In genomic region chr3:190701096-190701532, GRCh38 we compare ENCODE assay signal across 1 cellular context.
TF ChIP-seq lines count a peak whose summit lies in the region.

No MANE protein-coding gene starts in this region.

TF ChIP-seq in HepG2, 621 proteins besides CTCF, POLR2A, EP300 and RAD21 (continued from another document and continues in another):
- TF ChIP-seq ZNF235 (CRISPR knock-in tag; IDR thresholded peaks at IDR 0.05; ENCODE audit: borderline replicate concordance): no peak
- no peak for TF ChIP-seq ZBTB7B (CRISPR knock-in tag; IDR thresholded peaks at IDR 0.05)
- TF ChIP-seq ZFP36L1 (CRISPR knock-in tag; IDR thresholded peaks at IDR 0.05): no peak
- TF ChIP-seq SP1 (IDR thresholded peaks at IDR 0.05): no peak
- TF ChIP-seq SP1 (CRISPR knock-in tag; IDR thresholded peaks at IDR 0.05): no peak
- TF ChIP-seq ELK4 (CRISPR knock-in tag; IDR thresholded peaks at IDR 0.05; ENCODE audit: borderline replicate concordance): no peak
- TF ChIP-seq FOXP4 (CRISPR knock-in tag; IDR thresholded peaks at IDR 0.05): peak; percentile 86
- no peak for TF ChIP-seq SSRP1 (CRISPR knock-in tag; IDR thresholded peaks at IDR 0.05)
- TF ChIP-seq ZSCAN29 (CRISPR knock-in tag; conservative IDR thresholded peaks at IDR 0.05): no peak
- no peak for TF ChIP-seq ZNF24 (IDR thresholded peaks at IDR 0.05)
- no peak for TF ChIP-seq ZNF232 (CRISPR knock-in tag; IDR thresholded peaks at IDR 0.05; ENCODE audit: borderline replicate concordance)
- no peak for TF ChIP-seq FOSL1 (CRISPR knock-in tag; IDR thresholded peaks at IDR 0.05; ENCODE audit: borderline replicate concordance)
- TF ChIP-seq ZNF687 (CRISPR knock-in tag; IDR thresholded peaks at IDR 0.05): no peak
- TF ChIP-seq ZFP36 (IDR thresholded peaks at IDR 0.05; ENCODE audit: borderline replicate concordance, low read depth, low read length, partially characterized antibody): no peak
- no peak for TF ChIP-seq ZNF446 (CRISPR knock-in tag; IDR thresholded peaks at IDR 0.05)
- TF ChIP-seq MED13 (CRISPR knock-in tag; IDR thresholded peaks at IDR 0.05): no peak
- no peak for TF ChIP-seq KDM2A (CRISPR knock-in tag; IDR thresholded peaks at IDR 0.05; ENCODE audit: borderline replicate concordance, low read depth)
- no peak for TF ChIP-seq ZNF790 (CRISPR knock-in tag; IDR thresholded peaks at IDR 0.05; ENCODE audit: borderline replicate concordance)
- no peak for TF ChIP-seq ZSCAN20 (CRISPR knock-in tag; IDR thresholded peaks at IDR 0.05; ENCODE audit: borderline replicate concordance)
- no peak for TF ChIP-seq ZNF367 (CRISPR knock-in tag; IDR thresholded peaks at IDR 0.05; ENCODE audit: borderline replicate concordance)
- peak; percentile 33 for TF ChIP-seq XRCC5 (optimal IDR thresholded peaks at IDR 0.05; ENCODE audit: low read length)
- TF ChIP-seq SYNCRIP (IDR thresholded peaks at IDR 0.05; ENCODE audit: insufficient read depth, low read depth, low read length): no peak
- TF ChIP-seq SP4 (CRISPR knock-in tag; IDR thresholded peaks at IDR 0.05): no peak
- TF ChIP-seq FOXO1 (CRISPR knock-in tag; IDR thresholded peaks at IDR 0.05): peak; percentile 80; the same call in 1 of the 2 replicates
- no peak for TF ChIP-seq EEA1 (CRISPR knock-in tag; IDR thresholded peaks at IDR 0.05; ENCODE audit: borderline replicate concordance)
- no peak for TF ChIP-seq SOX6 (IDR thresholded peaks at IDR 0.05)
- TF ChIP-seq SOX6 (CRISPR knock-in tag; IDR thresholded peaks at IDR 0.05): peak; percentile 98
- no peak for TF ChIP-seq ZNF747 (CRISPR knock-in tag; IDR thresholded peaks at IDR 0.05; ENCODE audit: borderline replicate concordance)
- no peak for TF ChIP-seq ZNF512 (CRISPR knock-in tag; IDR thresholded peaks at IDR 0.05)
- no peak for TF ChIP-seq ZNF501 (CRISPR knock-in tag; IDR thresholded peaks at IDR 0.05)
- TF ChIP-seq PBX3 (CRISPR knock-in tag; IDR thresholded peaks at IDR 0.05; ENCODE audit: borderline replicate concordance): no peak
- no peak for TF ChIP-seq ZNF781 (CRISPR knock-in tag; IDR thresholded peaks at IDR 0.05; ENCODE audit: borderline replicate concordance, not compliant biosample characterization)
- no peak for TF ChIP-seq DR1 (CRISPR knock-in tag; IDR thresholded peaks at IDR 0.05)
- TF ChIP-seq ZNF572 (CRISPR knock-in tag; IDR thresholded peaks at IDR 0.05): no peak
- TF ChIP-seq ZNF12 (CRISPR knock-in tag; IDR thresholded peaks at IDR 0.05): 0 out of 2 replicates have a peak, but pooled peaks have one; percentile 53
- TF ChIP-seq KMT2A (CRISPR knock-in tag; IDR thresholded peaks at IDR 0.05): no peak
- TF ChIP-seq XBP1 (CRISPR knock-in tag; IDR thresholded peaks at IDR 0.05): no peak
- TF ChIP-seq ZNF460 (CRISPR knock-in tag; IDR thresholded peaks at IDR 0.05; ENCODE audit: borderline replicate concordance): no peak
- TF ChIP-seq PRPF4 (IDR thresholded peaks at IDR 0.05; ENCODE audit: low read depth, low read length, poor library complexity, severe bottlenecking): no peak
- no peak for TF ChIP-seq DDIT3 (CRISPR knock-in tag; IDR thresholded peaks at IDR 0.05)
- no peak for TF ChIP-seq JUND (CRISPR knock-in tag; IDR thresholded peaks at IDR 0.05)
- no peak for TF ChIP-seq NR3C1 (CRISPR knock-in tag; IDR thresholded peaks at IDR 0.05)
- TF ChIP-seq ZNF337 (CRISPR knock-in tag; IDR thresholded peaks at IDR 0.05; ENCODE audit: borderline replicate concordance, low read depth): no peak
- TF ChIP-seq FLYWCH1 (CRISPR knock-in tag; IDR thresholded peaks at IDR 0.05): no peak
- no peak for TF ChIP-seq MYNN (CRISPR knock-in tag; IDR thresholded peaks at IDR 0.05; ENCODE audit: low read depth)
- TF ChIP-seq ARNTL (CRISPR knock-in tag; IDR thresholded peaks at IDR 0.05): no peak
- peak; percentile 71 for TF ChIP-seq NR2F6 (IDR thresholded peaks at IDR 0.05)
- peak; percentile 84 for TF ChIP-seq NR2F6 (CRISPR knock-in tag; IDR thresholded peaks at IDR 0.05)
- TF ChIP-seq REPIN1 (CRISPR knock-in tag; IDR thresholded peaks at IDR 0.05; ENCODE audit: borderline replicate concordance, low read depth): peak; percentile 39; the same call in 1 of the 2 replicates
- TF ChIP-seq HNF4G (IDR thresholded peaks at IDR 0.05; ENCODE audit: borderline replicate concordance, low read depth, low read length): peak; percentile 94
- TF ChIP-seq HNF4G (CRISPR knock-in tag; IDR thresholded peaks at IDR 0.05; ENCODE audit: borderline replicate concordance, low read depth): peak; percentile 86
- TF ChIP-seq ZNF883 (CRISPR knock-in tag; IDR thresholded peaks at IDR 0.05; ENCODE audit: not compliant biosample characterization): no peak
- TF ChIP-seq GPN1 (CRISPR knock-in tag; IDR thresholded peaks at IDR 0.05; ENCODE audit: borderline replicate concordance): no peak
- no peak for TF ChIP-seq ZNF703 (CRISPR knock-in tag; IDR thresholded peaks at IDR 0.05; ENCODE audit: borderline replicate concordance)
- no peak for TF ChIP-seq ZSCAN12 (CRISPR knock-in tag; IDR thresholded peaks at IDR 0.05)
- no peak for TF ChIP-seq ZNF720 (CRISPR knock-in tag; IDR thresholded peaks at IDR 0.05)
- TF ChIP-seq SMAD9 (CRISPR knock-in tag; IDR thresholded peaks at IDR 0.05): no peak
- TF ChIP-seq HMGA1 (CRISPR knock-in tag; conservative IDR thresholded peaks at IDR 0.05): no peak
- TF ChIP-seq RNF219 (CRISPR knock-in tag; IDR thresholded peaks at IDR 0.05): no peak
- no peak for TF ChIP-seq ZNF251 (CRISPR knock-in tag; IDR thresholded peaks at IDR 0.05)
- no peak for TF ChIP-seq MAFF (IDR thresholded peaks at IDR 0.05; ENCODE audit: low read depth, low read length)
- no peak; the same call in 1 of the 2 replicates for TF ChIP-seq ETV5 (CRISPR knock-in tag; IDR thresholded peaks at IDR 0.05; ENCODE audit: borderline replicate concordance)
- no peak for TF ChIP-seq ZNF335 (CRISPR knock-in tag; IDR thresholded peaks at IDR 0.05)
